ENCODE assay signal across 25 cellular contexts in the genomic region with DNA sequence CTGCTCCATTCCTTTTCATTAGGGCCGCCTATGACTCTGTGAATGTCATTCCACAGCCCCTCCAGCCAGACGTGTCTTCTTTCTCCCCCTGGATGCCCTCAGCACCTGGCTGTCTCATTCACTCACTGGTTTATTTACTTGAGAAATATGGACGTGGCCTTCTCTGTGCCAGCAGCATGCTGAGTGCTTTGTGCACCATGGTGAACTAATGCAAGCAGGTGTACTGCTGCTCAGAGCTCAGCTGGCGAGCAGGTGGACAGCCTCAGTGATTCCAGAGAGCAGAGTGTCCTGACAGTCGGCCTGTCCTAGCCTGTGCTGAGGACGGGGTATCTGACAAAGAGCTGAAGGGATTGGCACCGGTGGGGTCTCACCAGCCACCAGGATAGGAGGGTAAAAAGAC.
DNase-seq lines count a peak whose midpoint lies in the region; ATAC-seq and TF ChIP-seq lines count a peak whose summit lies in the region.
"Had no signal": no experiment of that assay in that cellular context is flagged by ENCODE, and none has a peak within 500 bp of the region (broad histone marks: within the 10 kb centered on the region; RNA-seq: fewer than 3 reads in every experiment).

No MANE protein-coding gene starts in this region.

- ATAC-seq in body of pancreas (no peak), HG03521 (IDR thresholded peaks at IDR 0.05; ENCODE audit: unreplicated experiment) (no peak), GM21529 (IDR thresholded peaks at IDR 0.05; ENCODE audit: unreplicated experiment) (no peak)
- ATAC-seq: left colon, right cardiac atrium had no signal

- H3K27me3 Mint-ChIP-seq in endothelial cell (ENCODE audit: unreplicated experiment), result peaks cover under 1% of the 10 kb centered on the region
- H3K27me3 Mint-ChIP-seq: activated CD4-positive, alpha-beta memory T cell treated with anti-CD3 and anti-CD28 coated beads, Interleukin-2, amount 10 ng/mL, durations not matched to agents 7 days and 5 days; dendritic cell treated with granulocyte-macrophage colony-stimulating factor and Interleukin-4, amounts not matched to agents 40 ng/mL and 50 ng/mL, for 4 days; memory B cell had no signal

- H3K9me3 Mint-ChIP-seq in endothelial cell (ENCODE audit: unreplicated experiment), result no peaks in the 10 kb centered on the region
- H3K9me3 Mint-ChIP-seq: activated CD4-positive, alpha-beta memory T cell treated with anti-CD3 and anti-CD28 coated beads, Interleukin-2, amount 10 ng/mL, durations not matched to agents 7 days and 5 days; dendritic cell treated with granulocyte-macrophage colony-stimulating factor and Interleukin-4, amounts not matched to agents 40 ng/mL and 50 ng/mL, for 4 days; memory B cell had no signal

- TF ChIP-seq CTCF in body of pancreas (IDR thresholded peaks at IDR 0.05) (no peak), endothelial cell (IDR thresholded peaks at IDR 0.05; ENCODE audit: unreplicated experiment) (no peak)

- no peak overlapping the region for H3K4me3 Mint-ChIP-seq in endothelial cell (ENCODE audit: unreplicated experiment)
- H3K4me3 Mint-ChIP-seq: activated CD4-positive, alpha-beta memory T cell treated with anti-CD3 and anti-CD28 coated beads, Interleukin-2, amount 10 ng/mL, durations not matched to agents 7 days and 5 days; dendritic cell treated with granulocyte-macrophage colony-stimulating factor and Interleukin-4, amounts not matched to agents 40 ng/mL and 50 ng/mL, for 4 days; memory B cell had no signal

- no peaks in the 10 kb centered on the region for H3K9me3 ChIP-seq in body of pancreas
- H3K9me3 ChIP-seq: BLaER1, uterus had no signal

- H3K27ac Mint-ChIP-seq in endothelial cell (ENCODE audit: unreplicated experiment), result no peak overlapping the region
- H3K27ac Mint-ChIP-seq: activated CD4-positive, alpha-beta memory T cell treated with anti-CD3 and anti-CD28 coated beads, Interleukin-2, amount 10 ng/mL, durations not matched to agents 7 days and 5 days; memory B cell had no signal

- no peak overlapping the region for H3K27ac ChIP-seq in body of pancreas
- H3K27ac ChIP-seq: BLaER1, uterus had no signal

- 57 to 65% methylated on average over 7 of the region's 7 CpGs for WGBS in body of pancreas, 2 donors

- H3K36me3 ChIP-seq in body of pancreas (replicated peaks in 1 of 2; ENCODE audit: insufficient read depth in 1 of 2, low read depth in 2 of 2), result no peaks in the 10 kb centered on the region
- H3K36me3 ChIP-seq: BLaER1, uterus had no signal

- no peaks in the 10 kb centered on the region for H3K27me3 ChIP-seq in body of pancreas
- H3K27me3 ChIP-seq: BLaER1, uterus had no signal

- H3K36me3 Mint-ChIP-seq in endothelial cell (ENCODE audit: low read depth, unreplicated experiment), result no peaks in the 10 kb centered on the region
- H3K36me3 Mint-ChIP-seq: memory B cell had no signal

- H3K4me1 ChIP-seq in body of pancreas, result no peaks in the 10 kb centered on the region
- H3K4me1 ChIP-seq: uterus had no signal

- intact Hi-C loops in body of pancreas (cut with DNase I), result no loop called here
- intact Hi-C loops in posterior vena cava (cut with DNase I), result no loop called here

- no peak for TF ChIP-seq POLR2A in body of pancreas (IDR thresholded peaks at IDR 0.05)

- H3K4me3 ChIP-seq in body of pancreas, result no peak overlapping the region
- H3K4me3 ChIP-seq: BLaER1, uterus had no signal

- peaks cover 2% of the 10 kb centered on the region for H3K4me1 Mint-ChIP-seq in endothelial cell (ENCODE audit: unreplicated experiment)
- H3K4me1 Mint-ChIP-seq: activated CD4-positive, alpha-beta memory T cell treated with anti-CD3 and anti-CD28 coated beads, Interleukin-2, amount 10 ng/mL, durations not matched to agents 7 days and 5 days had no signal

- DNase-seq in NCI-H510A treated with DMSO at 0.1 percent for 48 hours (lab: John Stamatoyannopoulos, UW) (peak; percentile 48), NCI-H510A (lab: John Stamatoyannopoulos, UW) (no peak), NCI-H2081 (lab: John Stamatoyannopoulos, UW) (peak; percentile 58 to 91), body of pancreas (peak in 3 of 4 donors; percentile 24 to 46 (median 30)), posterior vena cava (ENCODE audit: low spot score) (peak; percentile 55), endothelial cell (ENCODE audit: low spot score) (no peak)
- DNase-seq: ACHN; activated CD4-positive, alpha-beta memory T cell treated with anti-CD3 and anti-CD28 coated beads, Interleukin-2, amount 10 ng/mL, durations not matched to agents 7 days and 5 days; activated effector memory CD4-positive, alpha-beta T cell treated with anti-CD3 and anti-CD28 coated beads, Interleukin-2, amount 50 U/mL, for 16 hours; Calu3; glutamatergic neuron; left colon; NCI-H1436 treated with DMSO at 0.1 percent for 48 hours; NCI-H526; nucleus accumbens; OCI-M1; right cardiac atrium; Right ventricle myocardium superior; SW 1271; uterus had no signal

Comparison
In these comparisons a context has a peak if more than half of its experiments do, and no peak if none do; other contexts are left out.
1. DNase-seq: peak in NCI-H510A treated with DMSO at 0.1 percent for 48 hours (single experiment), NCI-H2081 (2 of 2), body of pancreas (3 of 4) and posterior vena cava (single experiment); none in NCI-H510A (single experiment) and endothelial cell (single experiment).